Comparison of ENCODE assay signal across 11 cellular contexts in the genomic region with DNA sequence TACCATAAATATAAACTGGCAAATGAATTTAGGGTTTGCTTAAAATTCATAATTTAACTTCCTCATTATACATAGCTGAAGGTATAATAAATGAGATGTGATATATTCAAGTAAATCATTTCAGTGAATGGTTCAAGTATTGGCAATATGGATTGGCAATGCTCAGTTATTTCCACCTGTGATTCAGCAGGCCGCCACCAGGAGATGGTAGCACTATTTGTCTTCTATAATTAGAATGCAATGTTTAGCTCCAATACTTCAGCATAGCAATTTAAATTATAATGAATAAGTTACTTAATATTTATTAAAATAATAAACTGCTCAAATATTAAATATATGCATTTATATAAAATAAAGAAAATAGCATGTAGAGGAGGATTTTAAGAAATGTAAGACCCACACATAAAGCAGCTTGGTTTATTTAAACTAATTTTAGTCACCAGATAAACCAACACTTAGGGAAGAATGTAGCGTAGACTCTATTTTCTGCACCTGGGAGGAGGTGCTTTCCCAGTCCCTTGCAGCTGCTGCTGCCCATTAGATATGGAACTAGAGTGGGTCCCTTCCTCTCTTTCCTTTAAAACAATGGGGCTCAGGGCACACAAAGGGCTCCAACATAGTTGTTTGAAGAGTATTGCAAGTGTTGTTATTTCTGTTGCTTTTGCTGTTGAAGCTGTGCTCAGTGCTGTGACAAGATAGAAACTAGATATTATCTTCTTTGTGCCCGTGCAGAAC.
DNase-seq lines count a peak whose midpoint lies in the region; ATAC-seq and TF ChIP-seq lines count a peak whose summit lies in the region.
"Had no signal": no experiment of that assay in that cellular context is flagged by ENCODE, and none has a peak within 500 bp of the region (broad histone marks: within the 10 kb centered on the region; RNA-seq: fewer than 3 reads in every experiment).

No MANE protein-coding gene starts in this region.

- no peaks in the 10 kb centered on the region for H3K36me3 Mint-ChIP-seq in HFFc6 (ENCODE audit: low read depth)
- no peaks in the 10 kb centered on the region for H3K36me3 Mint-ChIP-seq in activated CD4-positive, alpha-beta memory T cell treated with anti-CD3 and anti-CD28 coated beads, Interleukin-2, amount 10 ng/mL, durations not matched to agents 7 days and 5 days (ENCODE audit: low read depth)

- H3K4me1 Mint-ChIP-seq in HFFc6 (ENCODE audit: low read depth) = no peaks in the 10 kb centered on the region
- H3K4me1 Mint-ChIP-seq in activated CD4-positive, alpha-beta memory T cell treated with anti-CD3 and anti-CD28 coated beads, Interleukin-2, amount 10 ng/mL, durations not matched to agents 7 days and 5 days = no peaks in the 10 kb centered on the region

- no peaks in the 10 kb centered on the region; the same call in 1 of the 2 replicates for H3K9me3 ChIP-seq in BE2C
- H3K9me3 ChIP-seq in Peyer's patch = no peaks in the 10 kb centered on the region
- H3K9me3 ChIP-seq: thoracic aorta had no signal

- peak; percentile 15 for DNase-seq in BE2C
- DNase-seq in HFFc6 = no peak
- no peak for DNase-seq in astrocyte of the spinal cord (ENCODE audit: low read depth, low spot score)
- DNase-seq in kidney epithelial cell (ENCODE audit: low read depth) = no peak
- no peak for DNase-seq in activated CD4-positive, alpha-beta memory T cell treated with anti-CD3 and anti-CD28 coated beads, Interleukin-2, amount 10 ng/mL, durations not matched to agents 7 days and 5 days
- no peak for DNase-seq in Peyer's patch
- DNase-seq in Ammon's horn (ENCODE audit: low spot score) = no peak
- DNase-seq: cortex of kidney had no signal

- POLR2A ChIA-PET in activated CD4-positive, alpha-beta memory T cell treated with anti-CD3 and anti-CD28 coated beads, Interleukin-2, amount 10 ng/mL, durations not matched to agents 7 days and 5 days (lab: Charles Lee) = no interaction called here

- ATAC-seq in GM19452 (IDR thresholded peaks at IDR 0.05; ENCODE audit: unreplicated experiment) = no peak

- TF ChIP-seq CTCF in BE2C (IDR thresholded peaks at IDR 0.05; ENCODE audit: low read depth, low read length) = peak; percentile 71
- TF ChIP-seq CTCF in HFFc6 (IDR thresholded peaks at IDR 0.05) = peak; percentile 67
- TF ChIP-seq CTCF in astrocyte of the spinal cord (IDR thresholded peaks at IDR 0.05; ENCODE audit: low read depth, low read length) = peak; percentile 42
- TF ChIP-seq CTCF in kidney epithelial cell (IDR thresholded peaks at IDR 0.05; ENCODE audit: insufficient read depth, low read length, poor library complexity, severe bottlenecking) = peak; percentile 34
- TF ChIP-seq CTCF in Peyer's patch (IDR thresholded peaks at IDR 0.05) = peak in 1 of 6 experiments; percentile 12

- H3K27me3 ChIP-seq in BE2C (no peaks in the 10 kb centered on the region), kidney epithelial cell (ENCODE audit: control insufficient read depth, insufficient read depth, low read length) (no peaks in the 10 kb centered on the region), Peyer's patch (no peaks in the 10 kb centered on the region)

- H3K4me3 ChIP-seq in BE2C (ENCODE audit: low read depth, low read length) (no peak overlapping the region), astrocyte of the spinal cord (ENCODE audit: low read depth, low read length) (no peak overlapping the region), kidney epithelial cell (ENCODE audit: low read depth, low read length) (no peak overlapping the region), Peyer's patch (no peak overlapping the region)
- H3K4me3 ChIP-seq: thoracic aorta had no signal

- H3K27me3 Mint-ChIP-seq in HFFc6 (ENCODE audit: insufficient read depth) = no peaks in the 10 kb centered on the region; the same call in none of the 2 replicates
- no peaks in the 10 kb centered on the region for H3K27me3 Mint-ChIP-seq in activated CD4-positive, alpha-beta memory T cell treated with anti-CD3 and anti-CD28 coated beads, Interleukin-2, amount 10 ng/mL, durations not matched to agents 7 days and 5 days

- H3K27ac ChIP-seq in Peyer's patch = no peak overlapping the region
- H3K27ac ChIP-seq: thoracic aorta had no signal

- H3K27ac Mint-ChIP-seq in HFFc6 = no peak overlapping the region
- H3K27ac Mint-ChIP-seq in activated CD4-positive, alpha-beta memory T cell treated with anti-CD3 and anti-CD28 coated beads, Interleukin-2, amount 10 ng/mL, durations not matched to agents 7 days and 5 days = no peak overlapping the region
- H3K27ac Mint-ChIP-seq: activated T-helper 1 cell treated with anti-CD3 and anti-CD28 coated beads, Interleukin-12 subunit alpha, Interleukin-12 subunit beta, Interleukin-2, Interleukin-4 antibody, amounts not matched to agents 30 ng/mL and 10 ng/mL and 1 ng/mL, durations not matched to agents 14 hours and 24 hours and 36 hours had no signal

- H3K36me3 ChIP-seq in BE2C (no peaks in the 10 kb centered on the region), kidney epithelial cell (ENCODE audit: control insufficient read depth, insufficient read depth, low read length) (no peaks in the 10 kb centered on the region), Peyer's patch (no peaks in the 10 kb centered on the region)
- H3K36me3 ChIP-seq: thoracic aorta had no signal

- CTCF ChIA-PET in activated CD4-positive, alpha-beta memory T cell treated with anti-CD3 and anti-CD28 coated beads, Interleukin-2, amount 10 ng/mL, durations not matched to agents 7 days and 5 days (lab: Charles Lee) = interaction anchor here (1.1 kb wide), 1 partner anchor 145 kb away, joined by 3 read pairs; no protein-coding TSS in a partner anchor

- peaks cover 6% of the 10 kb centered on the region for H3K4me1 ChIP-seq in BE2C
- no peaks in the 10 kb centered on the region for H3K4me1 ChIP-seq in Peyer's patch

- no peak overlapping the region for H3K4me3 Mint-ChIP-seq in HFFc6
- no peak overlapping the region for H3K4me3 Mint-ChIP-seq in activated CD4-positive, alpha-beta memory T cell treated with anti-CD3 and anti-CD28 coated beads, Interleukin-2, amount 10 ng/mL, durations not matched to agents 7 days and 5 days
- H3K4me3 Mint-ChIP-seq: activated T-helper 1 cell treated with anti-CD3 and anti-CD28 coated beads, Interleukin-12 subunit alpha, Interleukin-12 subunit beta, Interleukin-2, Interleukin-4 antibody, amounts not matched to agents 30 ng/mL and 10 ng/mL and 1 ng/mL, durations not matched to agents 14 hours and 24 hours and 36 hours had no signal

- no peak for TF ChIP-seq POLR2A in Peyer's patch (IDR thresholded peaks at IDR 0.05)

- in situ Hi-C loops in astrocyte of the spinal cord (cut with HindIII; ENCODE audit: low sequenced_read_pairs) = no loop called here

- H3K9me3 Mint-ChIP-seq in HFFc6 = no peaks in the 10 kb centered on the region; the same call in 1 of the 2 replicates
- no peaks in the 10 kb centered on the region for H3K9me3 Mint-ChIP-seq in activated CD4-positive, alpha-beta memory T cell treated with anti-CD3 and anti-CD28 coated beads, Interleukin-2, amount 10 ng/mL, durations not matched to agents 7 days and 5 days
- H3K9me3 Mint-ChIP-seq: activated T-helper 1 cell treated with anti-CD3 and anti-CD28 coated beads, Interleukin-12 subunit alpha, Interleukin-12 subunit beta, Interleukin-2, Interleukin-4 antibody, amounts not matched to agents 30 ng/mL and 10 ng/mL and 1 ng/mL, durations not matched to agents 14 hours and 24 hours and 36 hours had no signal
